21 cellular contexts compared by ENCODE assay signal in the genomic region with DNA sequence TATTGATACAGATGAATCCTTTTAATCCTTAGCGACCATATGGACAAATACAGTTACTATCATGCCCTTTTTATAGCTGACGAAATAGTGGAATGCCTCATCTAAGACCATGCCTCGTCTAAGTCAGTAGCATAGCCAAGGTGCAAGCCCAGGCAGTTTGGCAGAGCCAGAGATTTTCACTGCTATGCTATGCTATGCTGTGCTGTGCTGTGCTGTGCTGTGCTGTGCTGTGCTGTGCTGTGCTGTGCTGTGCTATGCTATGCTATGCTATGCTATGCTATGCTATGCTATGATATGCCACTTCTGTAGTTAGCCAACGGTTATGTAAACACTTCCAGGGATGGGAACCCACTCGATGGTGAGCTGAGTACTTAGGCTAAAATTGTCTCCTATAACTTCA.
DNase-seq lines count a peak whose midpoint lies in the region; ATAC-seq and TF ChIP-seq lines count a peak whose summit lies in the region.
"Had no signal": no experiment of that assay in that cellular context is flagged by ENCODE, and none has a peak within 500 bp of the region (broad histone marks: within the 10 kb centered on the region; RNA-seq: fewer than 3 reads in every experiment).

No MANE protein-coding gene starts in this region.

- no peak overlapping the region for H2BK120ac ChIP-seq in trophoblast cell (ENCODE audit: insufficient read depth, low read length, poor library complexity)

- H3K14ac ChIP-seq in trophoblast cell (ENCODE audit: low read length) = no peak overlapping the region

- no peak overlapping the region for H2AFZ ChIP-seq in trophoblast cell (ENCODE audit: insufficient read depth, low read length, poor library complexity)

- intact Hi-C loops in esophagus muscularis mucosa (cut with DNase I) = loop anchor here (10.0 kb wide), 1 partner anchor 154 kb away; no protein-coding TSS in a partner anchor

- no peak overlapping the region for H3K4me2 ChIP-seq in trophoblast cell (ENCODE audit: low read length)

- H2BK5ac ChIP-seq in trophoblast cell (ENCODE audit: low read depth, low read length, poor library complexity) = no peak overlapping the region

- no peak overlapping the region for H4K8ac ChIP-seq in trophoblast cell (ENCODE audit: low read depth, low read length)

- no peak for TF ChIP-seq POLR2A in esophagus muscularis mucosa (IDR thresholded peaks at IDR 0.05; ENCODE audit: low read depth)

- H3K4me3 ChIP-seq in esophagus muscularis mucosa (no peak overlapping the region), trophoblast cell (ENCODE audit: low read depth, low read length) (no peak overlapping the region)
- H3K4me3 ChIP-seq: BLaER1 treated with 17β-estradiol and CSF1 and Interleukin-3, amounts not matched to agents 10 nM and 100 nM; GM12878; HAP-1 had no signal

- H3K18ac ChIP-seq in trophoblast cell (ENCODE audit: low read length) = no peak overlapping the region

- no peak for ATAC-seq in HG02588 (IDR thresholded peaks at IDR 0.05; ENCODE audit: unreplicated experiment)
- no peak for ATAC-seq in HG03439 (IDR thresholded peaks at IDR 0.05; ENCODE audit: unreplicated experiment)
- ATAC-seq: GM12878 had no signal

- no peak overlapping the region for H4K91ac ChIP-seq in trophoblast cell (ENCODE audit: low read depth, low read length)

- no peak for TF ChIP-seq EP300 in esophagus muscularis mucosa (IDR thresholded peaks at IDR 0.05)

- H3K4me1 ChIP-seq in esophagus muscularis mucosa (peaks cover 7 to 32% (median 18%) of the 10 kb centered on the region in 4 donors), trophoblast cell (ENCODE audit: control insufficient read depth in 1 of 2, insufficient read depth in 2 of 2, low read length in 2 of 2) (peaks cover 9 to 10% of the 10 kb centered on the region in 2 experiments)
- H3K4me1 ChIP-seq: BE2C had no signal

- WGBS in esophagus muscularis mucosa = 79% methylated on average over 5 of the region's 5 CpGs
- no CpG with 5 or more reads among the region's 5 CpGs for WGBS in trophoblast cell (ENCODE audit: extremely low coverage, insufficient coverage, insufficient read length)

- no peak overlapping the region for H3K4ac ChIP-seq in trophoblast cell (ENCODE audit: low read depth, low read length)

- H3K36me3 ChIP-seq in esophagus muscularis mucosa (no peaks in the 10 kb centered on the region), trophoblast cell (ENCODE audit: control insufficient read depth in 1 of 2, insufficient read depth in 2 of 2, low read length in 2 of 2) (no peaks in the 10 kb centered on the region)
- H3K36me3 ChIP-seq: BE2C; BLaER1 treated with 17β-estradiol and CSF1 and Interleukin-3, amounts not matched to agents 10 nM and 100 nM; HAP-1 had no signal

- DNase-seq in DMS53 (lab: John Stamatoyannopoulos, UW) (peak; percentile 28), DMS53 treated with DMSO at 0.1 percent for 48 hours (lab: John Stamatoyannopoulos, UW; ENCODE audit: unreplicated experiment) (no peak), NCI-H82 (lab: John Stamatoyannopoulos, UW) (peak; percentile 61), esophagus muscularis mucosa (ENCODE audit: extremely low spot score) (peak; percentile 10), trophoblast cell (no peak), AG08395 (ENCODE audit: low spot score) (no peak)
- DNase-seq: AML-193; BE2C; CD4-positive, alpha-beta T cell; CD8-positive, alpha-beta memory T cell; DMS79; EL; GDM1; GOT3; HFFc6 had no signal

- no peaks in the 10 kb centered on the region for H3K27me3 ChIP-seq in esophagus muscularis mucosa
- no peaks in the 10 kb centered on the region for H3K27me3 ChIP-seq in trophoblast cell (ENCODE audit: insufficient read depth, low read length)
- H3K27me3 ChIP-seq: BE2C; BLaER1 treated with 17β-estradiol and CSF1 and Interleukin-3, amounts not matched to agents 10 nM and 100 nM had no signal

- TF ChIP-seq CTCF in esophagus muscularis mucosa (IDR thresholded peaks at IDR 0.05) = no peak

- H3K23ac ChIP-seq in trophoblast cell (ENCODE audit: low read length) = no peak overlapping the region

- no peaks in the 10 kb centered on the region for H3K9me3 ChIP-seq in esophagus muscularis mucosa
- H3K9me3 ChIP-seq in trophoblast cell (ENCODE audit: insufficient read depth, low read depth, low read length) = no peaks in the 10 kb centered on the region
- H3K9me3 ChIP-seq: BE2C, HAP-1 had no signal

- peaks cover 9% of the 10 kb centered on the region for H3K79me1 ChIP-seq in trophoblast cell (ENCODE audit: low read length)

- no peak overlapping the region for H2AK5ac ChIP-seq in trophoblast cell (ENCODE audit: low read length)

- no peak overlapping the region for H3K27ac ChIP-seq in esophagus muscularis mucosa (replicated peaks in 1 of 4)
- no peak overlapping the region for H3K27ac ChIP-seq in trophoblast cell (ENCODE audit: low read depth, low read length)
- H3K27ac ChIP-seq: 22Rv1 had no signal

- H3K9ac ChIP-seq in trophoblast cell (ENCODE audit: low read length) = no peak overlapping the region
- H3K9ac ChIP-seq: BLaER1 treated with 17β-estradiol and CSF1 and Interleukin-3, amounts not matched to agents 10 nM and 100 nM had no signal

- no peak overlapping the region for H4K12ac ChIP-seq in trophoblast cell (ENCODE audit: low read depth, low read length)

- peak overlapping the region; percentile 50 for H2BK12ac ChIP-seq in trophoblast cell (ENCODE audit: low read length)

- no peaks in the 10 kb centered on the region for H3K79me2 ChIP-seq in trophoblast cell (ENCODE audit: control insufficient read depth, insufficient read depth, low read length, poor library complexity)

Comparison
In these comparisons a context has a peak if more than half of its experiments do, and no peak if none do; other contexts are left out.
1. DNase-seq: peak in DMS53 (single experiment), NCI-H82 (single experiment) and esophagus muscularis mucosa (single experiment); none in DMS53 treated with DMSO at 0.1 percent for 48 hours (single experiment), trophoblast cell (0 of 2) and AG08395 (single experiment).